Comparison of ENCODE assay signal across 8 cellular contexts in genomic region chr15:98800437-98801233, GRCh38.
DNase-seq lines count a peak whose midpoint lies in the region; ATAC-seq and TF ChIP-seq lines count a peak whose summit lies in the region.

No MANE protein-coding gene starts in this region.

- no peak overlapping the region; the same call in 1 of the 2 replicates for H3K14ac ChIP-seq in IMR-90 (replicated peaks; ENCODE audit: low read depth, low read length)

- H3K56ac ChIP-seq in IMR-90 (ENCODE audit: extremely low read depth, insufficient read depth, low read length): no peak overlapping the region

- no CpG with 5 or more reads among the region's 11 CpGs for WGBS in IMR-90 (ENCODE audit: extremely low coverage in 2 of 2, insufficient read length in 1 of 2), 2 experiments

- H3K27me3 ChIP-seq in BJ (ENCODE audit: control insufficient read depth, insufficient read depth, low read length) (no peaks in the 10 kb centered on the region), IMR-90 (ENCODE audit: control insufficient read depth, insufficient read depth, low read length) (no peaks in the 10 kb centered on the region), endocrine pancreas (ENCODE audit: control insufficient read depth, insufficient read depth, low read length) (no peaks in the 10 kb centered on the region), upper lobe of right lung (no peaks in the 10 kb centered on the region)

- no peak overlapping the region for H3K9ac ChIP-seq in IMR-90 (ENCODE audit: low read depth, low read length)
- no peak overlapping the region for H3K9ac ChIP-seq in endocrine pancreas (ENCODE audit: control insufficient read depth, insufficient read depth, low read length)

- H3K27ac ChIP-seq in IMR-90 (ENCODE audit: insufficient read depth, low read length) (peak overlapping the region; percentile 24; the same call in 1 of the 2 replicates), upper lobe of right lung (peak overlapping the region; percentile 28)

- BruUV-seq in IMR-90 (replicated peaks; lab: Mats Ljungman, UMichigan): no TSS peak

- POLR2A ChIA-PET in BJ (lab: Charles Lee) (no interaction called here), IMR-90 (lab: Charles Lee; ENCODE audit: unreplicated experiment) (no interaction called here)

- H3K79me1 ChIP-seq in IMR-90 (ENCODE audit: low read depth in 1 of 2, low read length in 2 of 2): peaks cover 71 to 95% of the 10 kb centered on the region in 2 experiments

- H3K23ac ChIP-seq in IMR-90 (ENCODE audit: low read depth, low read length): no peak overlapping the region

- peak; percentile 82 for ATAC-seq in IMR-90 (ENCODE audit: low read depth)
- peak; percentile 79 for ATAC-seq in upper lobe of right lung
- no peak for ATAC-seq in HG03280 (IDR thresholded peaks at IDR 0.05; ENCODE audit: unreplicated experiment)
- ATAC-seq in GM21786 (IDR thresholded peaks at IDR 0.05; ENCODE audit: unreplicated experiment): no peak

- CTCF ChIA-PET in BJ (lab: Yijun Ruan, JAX): interaction anchor here (0.6 to 2.2 kb wide), 2 partner anchors 21 to 81 kb away, joined by 3 to 7 read pairs; no protein-coding TSS in a partner anchor
- CTCF ChIA-PET in IMR-90 (lab: Yijun Ruan, JAX): no interaction called here

- intact Hi-C loops in IMR-90 (cut with micrococcal nuclease) (no loop called here), upper lobe of right lung (cut with DNase I) (no loop called here)

- no peak overlapping the region for H4K91ac ChIP-seq in IMR-90 (ENCODE audit: insufficient read depth, low read depth, low read length)

- H3K4me3 ChIP-seq in BJ (ENCODE audit: low read depth, low read length): no peak overlapping the region
- H3K4me3 ChIP-seq in IMR-90 (ENCODE audit: insufficient read depth, low read depth, low read length): no peak overlapping the region
- peak overlapping the region; percentile 39 for H3K4me3 ChIP-seq in endocrine pancreas (ENCODE audit: control insufficient read depth, insufficient read depth, low read length)
- H3K4me3 ChIP-seq in upper lobe of right lung: no peak overlapping the region

- H2AK5ac ChIP-seq in IMR-90 (ENCODE audit: low read depth, low read length): no peak overlapping the region

- peaks cover 49% of the 10 kb centered on the region for H3K9me1 ChIP-seq in IMR-90 (ENCODE audit: insufficient read depth, low read length)

- TF ChIP-seq CTCF in BJ (IDR thresholded peaks at IDR 0.05; ENCODE audit: insufficient read depth, low read depth, low read length) (no peak), IMR-90 (conservative IDR thresholded peaks at IDR 0.05; ENCODE audit: low read depth, low read length) (no peak), upper lobe of right lung (IDR thresholded peaks at IDR 0.05) (no peak)

- peak overlapping the region; percentile 64 for H2AFZ ChIP-seq in IMR-90 (replicated peaks; ENCODE audit: low read length, poor library complexity)

- dilution Hi-C loops in IMR-90 (cut with HindIII; ENCODE audit: low sequenced_read_pairs, unreplicated experiment): no loop called here

- H2BK20ac ChIP-seq in IMR-90 (ENCODE audit: low read depth, low read length): no peak overlapping the region

- no peak overlapping the region for H2BK5ac ChIP-seq in IMR-90 (ENCODE audit: low read depth, low read length, poor library complexity, severe bottlenecking)

- DNase-seq in BJ (ENCODE audit: low read depth) (peak; percentile 56), IMR-90 (peak; percentile 86), SIG-M5 (lab: John Stamatoyannopoulos, UW) (peak; percentile 18), lung microvascular endothelial cell (ENCODE audit: low read depth in 2 of 2) (peak; percentile 81 to 92), upper lobe of right lung (no peak)

- H3K9me3 ChIP-seq in IMR-90 (ENCODE audit: control insufficient read depth, insufficient read depth, low read length): no peaks in the 10 kb centered on the region
- H3K9me3 ChIP-seq in endocrine pancreas (ENCODE audit: control insufficient read depth, low read length): no peaks in the 10 kb centered on the region
- no peaks in the 10 kb centered on the region for H3K9me3 ChIP-seq in upper lobe of right lung

- in situ Hi-C loops in IMR-90 (cut with MboI; ENCODE audit: low sequenced_read_pairs): no loop called here

- no peak overlapping the region for H2BK15ac ChIP-seq in IMR-90 (ENCODE audit: low read depth, low read length)

- H3K4me2 ChIP-seq in IMR-90 (ENCODE audit: low read depth, low read length): peak overlapping the region; percentile 71

- H3K4me1 ChIP-seq in IMR-90 (ENCODE audit: control insufficient read depth, insufficient read depth, low read length) (peaks cover 26% of the 10 kb centered on the region), endocrine pancreas (ENCODE audit: control insufficient read depth, insufficient read depth, low read length) (peaks cover 21% of the 10 kb centered on the region), upper lobe of right lung (peaks cover 40% of the 10 kb centered on the region)

- H4K8ac ChIP-seq in IMR-90 (ENCODE audit: low read depth in 2 of 2, low read length in 2 of 2): no peak overlapping the region

- H2BK120ac ChIP-seq in IMR-90 (ENCODE audit: low read depth, low read length): no peak overlapping the region

- H3K4ac ChIP-seq in IMR-90 (ENCODE audit: low read depth, low read length): 0 out of 2 replicates have a peak overlapping the region, but pooled peaks have one; percentile 13

- no peaks in the 10 kb centered on the region for H3K36me3 ChIP-seq in BJ (ENCODE audit: control insufficient read depth, insufficient read depth, low read length)
- H3K36me3 ChIP-seq in IMR-90 (ENCODE audit: control insufficient read depth, insufficient read depth, low read length): no peaks in the 10 kb centered on the region
- H3K36me3 ChIP-seq in endocrine pancreas (ENCODE audit: control insufficient read depth, insufficient read depth, low read length): no peaks in the 10 kb centered on the region
- H3K36me3 ChIP-seq in upper lobe of right lung: no peaks in the 10 kb centered on the region

- no peak overlapping the region for H2AK9ac ChIP-seq in IMR-90 (replicated peaks; ENCODE audit: low read depth, low read length, poor library complexity)

- H3K18ac ChIP-seq in IMR-90 (ENCODE audit: low read depth, low read length): no peak overlapping the region

- H4K20me1 ChIP-seq in IMR-90 (ENCODE audit: insufficient read depth, low read length): peaks cover 94% of the 10 kb centered on the region

- H4K5ac ChIP-seq in IMR-90 (ENCODE audit: low read depth, low read length): no peak overlapping the region

- TF ChIP-seq POLR2A in IMR-90 (IDR thresholded peaks at IDR 0.05; ENCODE audit: low read depth, low read length): no peak

- no peak for TF ChIP-seq RAD21 in IMR-90 (IDR thresholded peaks at IDR 0.05; ENCODE audit: low read length)

TF ChIP-seq in IMR-90, 13 proteins besides CTCF, POLR2A, EP300 and RAD21:
- TF ChIP-seq MAZ (IDR thresholded peaks at IDR 0.05; ENCODE audit: borderline replicate concordance, low read depth, low read length) (peak; percentile 43; the same call in 1 of the 2 replicates), RCOR1 (IDR thresholded peaks at IDR 0.05; ENCODE audit: insufficient replicate concordance, low read length) (no peak), NFE2L2 (IDR thresholded peaks at IDR 0.05; ENCODE audit: low read depth, low read length) (no peak), BHLHE40 (IDR thresholded peaks at IDR 0.05; ENCODE audit: low read depth, low read length) (no peak), MAFK (IDR thresholded peaks at IDR 0.05; ENCODE audit: low read depth, low read length) (no peak), CEBPB (IDR thresholded peaks at IDR 0.05; ENCODE audit: low read depth, low read length) (peak; percentile 89), RFX5 (IDR thresholded peaks at IDR 0.05; ENCODE audit: low read depth, low read length) (no peak)
- TF ChIP-seq, protein P1, sequence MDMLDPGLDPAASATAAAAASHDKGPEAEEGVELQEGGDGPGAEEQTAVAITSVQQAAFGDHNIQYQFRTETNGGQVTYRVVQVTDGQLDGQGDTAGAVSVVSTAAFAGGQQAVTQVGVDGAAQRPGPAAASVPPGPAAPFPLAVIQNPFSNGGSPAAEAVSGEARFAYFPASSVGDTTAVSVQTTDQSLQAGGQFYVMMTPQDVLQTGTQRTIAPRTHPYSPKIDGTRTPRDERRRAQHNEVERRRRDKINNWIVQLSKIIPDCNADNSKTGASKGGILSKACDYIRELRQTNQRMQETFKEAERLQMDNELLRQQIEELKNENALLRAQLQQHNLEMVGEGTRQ (IDR thresholded peaks at IDR 0.05; ENCODE audit: low read depth, low read length): no peak

Comparison
In these comparisons a context has a peak if more than half of its experiments do, and no peak if none do; other contexts are left out.
1. ATAC-seq: peak in IMR-90 (single experiment) and upper lobe of right lung (single experiment); none in HG03280 (single experiment) and GM21786 (single experiment).